ENCODE assay signal across 8 cellular contexts in the genomic region with DNA sequence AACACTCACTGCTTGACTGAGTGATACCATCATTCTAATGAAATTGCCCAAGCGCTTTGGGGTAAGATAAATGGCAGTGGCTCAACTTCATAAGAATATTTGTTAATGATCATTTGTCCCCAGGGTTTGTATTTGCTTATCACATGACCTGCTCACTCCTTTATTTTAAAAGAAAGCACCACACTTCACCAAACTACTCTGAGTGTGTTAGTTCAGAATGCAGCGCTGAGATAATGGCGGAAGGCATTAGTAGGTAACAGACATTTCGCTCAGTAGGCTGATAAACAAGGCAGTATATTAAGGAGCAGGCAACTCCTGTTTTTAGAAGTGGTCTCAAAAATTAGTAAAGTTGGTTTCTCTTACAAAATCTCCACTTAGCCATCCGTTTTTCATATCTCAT. TPM values are rescaled to one million over a fixed set of nuclear protein-coding genes. Genes with fewer than 3 reads are reported as not detected.
DNase-seq lines count a peak whose midpoint lies in the region; ATAC-seq, FAIRE-seq and TF ChIP-seq lines count a peak whose summit lies in the region.

No MANE protein-coding gene starts in this region.

- H3K4me3 ChIP-seq in heart right ventricle, result peak overlapping the region in 9 of 10 donors; percentile 54 to 94 (median 72)
- H3K4me3 ChIP-seq in GM12878, result peak overlapping the region; percentile 100
- H3K4me3 ChIP-seq in uterus, result peak overlapping the region; percentile 35 to 86

- in situ Hi-C loops in GM12878 (cut with MboI), result no loop called here

- H3K9me3 ChIP-seq in heart right ventricle (no peaks in the 10 kb centered on the region), GM12878 (replicated peaks; ENCODE audit: control insufficient read depth, insufficient read depth, low read length) (no peaks in the 10 kb centered on the region), uterus (no peaks in the 10 kb centered on the region)

- no peak for TF ChIP-seq EP300 in GM12878 (IDR thresholded peaks at IDR 0.05; ENCODE audit: borderline replicate concordance in 1 of 2, control insufficient read depth in 1 of 2, low read depth in 2 of 2, low read length in 2 of 2)

- SMC1A ChIA-PET in GM12878 (lab: Charles Lee; ENCODE audit: uncharacterized antibody, unreplicated experiment), result interaction anchor here (1.3 to 7.2 kb wide), 4 partner anchors 10 to 96 kb away, joined by 5 to 119 read pairs (median 12); no protein-coding TSS in a partner anchor

- CTCF ChIA-PET in GM12878 (lab: Yijun Ruan, JAX), result interaction anchor here (0.9 to 1.7 kb wide), 2 partner anchors 100 to 140 kb away, joined by 3 read pairs; no protein-coding TSS in a partner anchor

- H2AFZ ChIP-seq in GM12878 (ENCODE audit: control insufficient read depth, low read depth, low read length), result no peak overlapping the region

- H3K9me3 Mint-ChIP-seq in memory B cell, result no peaks in the 10 kb centered on the region

- H3K4me1 ChIP-seq in heart right ventricle (peaks cover 0 to 32% (median 20%) of the 10 kb centered on the region in 9 donors), GM12878 (ENCODE audit: control insufficient read depth, insufficient read depth, low read length) (peaks cover 22% of the 10 kb centered on the region), uterus (no peaks in the 10 kb centered on the region)

- peak overlapping the region; percentile 94; the same call in 1 of the 2 replicates for H3K4me2 ChIP-seq in GM12878 (ENCODE audit: control insufficient read depth, insufficient read depth)

- no peak for TF ChIP-seq RAD21 in GM12878 (IDR thresholded peaks at IDR 0.05; ENCODE audit: insufficient read depth, low read depth, low read length)

- BruUV-seq in GM12878 (replicated peaks; lab: Mats Ljungman, UMichigan), result no TSS peak

- peak overlapping the region in 7 of 10 donors; percentile 65 to 91 (median 90) for H3K27ac ChIP-seq in heart right ventricle
- peak overlapping the region; percentile 84 for H3K27ac ChIP-seq in GM12878 (ENCODE audit: control insufficient read depth, insufficient read depth)
- H3K27ac ChIP-seq in uterus, result peak overlapping the region; percentile 89 to 93

- no peak for FAIRE-seq in GM12878 (lab: Jason Lieb, UNC)

- POLR2A ChIA-PET in GM12878 (lab: Charles Lee), result interaction anchor here (0.9 to 1.3 kb wide), 2 partner anchors 132 to 135 kb away, joined by 3 read pairs; no protein-coding TSS in a partner anchor

- no peaks in the 10 kb centered on the region for H3K27me3 Mint-ChIP-seq in memory B cell

- H3K9ac ChIP-seq in GM12878 (ENCODE audit: control insufficient read depth, insufficient read depth, low read length), result peak overlapping the region; percentile 69

- ATAC-seq in heart right ventricle (no peak), left cardiac atrium (no peak), GM12878 (no peak), memory B cell (ENCODE audit: low read depth) (no peak), HG03571 (IDR thresholded peaks at IDR 0.05; ENCODE audit: unreplicated experiment) (no peak), HG03025 (IDR thresholded peaks at IDR 0.05; ENCODE audit: low FRiP score, unreplicated experiment) (no peak)

- peak overlapping the region; percentile 89 for H3K27ac Mint-ChIP-seq in memory B cell

- peak overlapping the region; percentile 90 for H3K4me3 Mint-ChIP-seq in memory B cell

- H3K27me3 ChIP-seq in heart right ventricle, result peaks cover 0 to 43% (median 0%) of the 10 kb centered on the region in 7 donors
- H3K27me3 ChIP-seq in GM12878 (replicated peaks in 1 of 2; ENCODE audit: control insufficient read depth in 2 of 2, insufficient read depth in 2 of 2, low read length in 1 of 2), result no peaks in the 10 kb centered on the region
- no peaks in the 10 kb centered on the region for H3K27me3 ChIP-seq in uterus

- peaks cover 39% of the 10 kb centered on the region for H3K4me1 Mint-ChIP-seq in memory B cell

- intact Hi-C loops in heart right ventricle (cut with DNase I), result loop anchor here in 7 of 10 donors (5.0 to 10.0 kb wide), 4 partner anchors 46 to 186 kb away; partner anchors contain the start of genes ANKRD37 (in 4 of the 7) and LRP2BP (in 4 of the 7)
- intact Hi-C loops in left cardiac atrium (cut with DNase I), result no loop called here
- intact Hi-C loops in GM12878 (cut with micrococcal nuclease; ENCODE audit: unreplicated experiment), result loop anchor here (2.0 to 5.0 kb wide), 2 partner anchors 48 to 186 kb away; partner anchors contain the start of genes ANKRD37 and LRP2BP
- intact Hi-C loops in uterus (cut with DNase I; ENCODE audit: low total_unique reads), result no loop called here

- no peaks in the 10 kb centered on the region for H3K36me3 ChIP-seq in heart right ventricle
- H3K36me3 ChIP-seq in GM12878 (ENCODE audit: control insufficient read depth in 2 of 2, insufficient read depth in 2 of 2, low read length in 1 of 2), result peaks cover 0 to 6% of the 10 kb centered on the region in 2 experiments; a peak in 1 of 4 replicates
- no peaks in the 10 kb centered on the region for H3K36me3 ChIP-seq in uterus

- H3K36me3 Mint-ChIP-seq in memory B cell, result no peaks in the 10 kb centered on the region

- RAD21 ChIA-PET in GM12878 (lab: Charles Lee; ENCODE audit: unreplicated experiment), result interaction anchor here (1.2 to 2.4 kb wide), 5 partner anchors 26 to 99 kb away, joined by 3 to 19 read pairs (median 4); no protein-coding TSS in a partner anchor

- H4K20me1 ChIP-seq in GM12878 (ENCODE audit: control insufficient read depth, insufficient read depth), result 0 out of 2 replicates have a peak, but pooled peaks cover 2% of the 10 kb centered on the region

- peaks cover 76% of the 10 kb centered on the region for H3K79me2 ChIP-seq in GM12878 (ENCODE audit: control insufficient read depth, insufficient read depth, low read length)

- TF ChIP-seq CTCF in heart right ventricle (IDR thresholded peaks at IDR 0.05), result no peak
- no peak for TF ChIP-seq CTCF in GM12878 (IDR thresholded peaks at IDR 0.05 in 2 of 3, conservative IDR thresholded peaks at IDR 0.05 in 1 of 3; ENCODE audit: control insufficient read depth in 2 of 3, extremely low read depth in 1 of 3, insufficient read depth in 1 of 3, low read depth in 3 of 3, low read length in 3 of 3)
- TF ChIP-seq CTCF in uterus (IDR thresholded peaks at IDR 0.05), result no peak

- TF ChIP-seq POLR2A in GM12878 (IDR thresholded peaks at IDR 0.05; ENCODE audit: low read depth, low read length) (no peak), uterus (IDR thresholded peaks at IDR 0.05) (no peak)

- WGBS in heart right ventricle, 2 donors, result 49 to 57% methylated on average over 5 of the region's 5 CpGs
- under 1% methylated on average over 5 of the region's 5 CpGs for WGBS in GM12878 (ENCODE audit: insufficient coverage, insufficient replicate concordance, low lambda C conversion rate, missing lambda C conversion rate)

- DNase-seq in heart right ventricle (no peak), left cardiac atrium (no peak), GM12878 (ENCODE audit: low read depth, low spot score) (no peak), memory B cell (ENCODE audit: low spot score in 2 of 2) (no peak), uterus (no peak), NCI-H1436 treated with DMSO at 0.1 percent for 48 hours (lab: John Stamatoyannopoulos, UW) (no peak)

TF ChIP-seq in GM12878, 131 proteins besides CTCF, POLR2A, EP300 and RAD21 (continues in another document):
- peak; percentile 69 for TF ChIP-seq YY1 (IDR thresholded peaks at IDR 0.05; ENCODE audit: low read depth, low read length)

RNA-seq across cellular contexts. Expression of gene SNX25, which starts 1.6 kb away (rescaled TPM):
- 10 to 100 TPM in 3 of 10 donors, 1 to 10 TPM in 7; 7.4 to 12.6 (median 9.8) TPM for total RNA-seq in heart right ventricle
- polyA plus RNA-seq in heart right ventricle, result 1 to 10 TPM; 4.4 to 6.3 TPM
- total RNA-seq in left cardiac atrium, result 10 to 100 TPM; 15.4 to 16.6 TPM
- 343 and 366 TPM in 2 replicates for total RNA-seq in GM12878 (2013; cell fraction: nucleolus; rRNA removed)
- total RNA-seq in GM12878 (2014; rRNA removed), result 82.0 and 107 TPM in 2 replicates
- 115 and 117 TPM in 2 replicates for total RNA-seq in GM12878 (2014; rRNA removed; fragmentation: Illumina TruSeq; extraction: Trizol)
- total RNA-seq in GM12878 (2021), result 106 and 108 TPM in 2 replicates
- polyA plus RNA-seq in GM12878 (2011; ENCODE audit: low read depth), result 44.9 TPM
- polyA plus RNA-seq in GM12878 (2011; rRNA removed), result 66.6 and 90.3 TPM in 2 replicates
- polyA plus RNA-seq in GM12878 (2011; cell fraction: cytosol; rRNA removed), result 18.1 and 37.0 TPM in 2 replicates
- 40.4 and 44.0 TPM in 2 replicates for polyA plus RNA-seq in GM12878 (2011; cell fraction: nucleus; rRNA removed)
- polyA plus RNA-seq in GM12878 (2012), result 51.4 and 77.3 TPM in 2 replicates
- 93.0 and 116 TPM in 2 replicates for polyA plus RNA-seq in GM12878 (2014; fragmentation: Illumina TruSeq; extraction: Trizol)
- polyA plus RNA-seq in GM12878 (2014; fragmentation: Nextera tagmentation; extraction: Ambion mirVana), result 10 to 100 TPM; 19.6 to 27.8 TPM
- polyA plus RNA-seq in GM12878 (2014; rRNA removed), result 49.6 and 59.1 TPM in 2 replicates
- polyA plus RNA-seq in GM12878 (2016; fragmentation: Nextera tagmentation; extraction: Ambion mirVana), result 10 to 100 TPM; 11.2 to 47.1 TPM
- polyA minus RNA-seq in GM12878 (2011; rRNA and poly(A)+ RNA removed), result 160 and 175 TPM in 2 replicates
- 28.2 and 46.0 TPM in 2 replicates for polyA minus RNA-seq in GM12878 (2011; cell fraction: cytosol; rRNA and poly(A)+ RNA removed)
- polyA minus RNA-seq in GM12878 (2011; cell fraction: nucleus; rRNA and poly(A)+ RNA removed), result 51.0 and 58.2 TPM in 2 replicates
- total RNA-seq in uterus, result 100 to 1,000 TPM in 1 of 4 donors, 10 to 100 TPM in 2, 1 to 10 TPM in 1; 7.1 to 113 (median 20.9) TPM

RNA-seq across cellular contexts. Expression of gene CFAP97, which starts 7.2 kb away (rescaled TPM):
- 10 to 100 TPM; 10.6 to 20.9 (median 13.0) TPM for total RNA-seq in heart right ventricle
- polyA plus RNA-seq in heart right ventricle, result 1 to 10 TPM; 3.3 to 4.0 TPM
- 10 to 100 TPM; 16.8 to 25.9 TPM for total RNA-seq in left cardiac atrium
- 52.2 and 55.3 TPM in 2 replicates for total RNA-seq in GM12878 (2013; cell fraction: nucleolus; rRNA removed)
- 27.2 and 34.2 TPM in 2 replicates for total RNA-seq in GM12878 (2014; rRNA removed)
- 62.7 TPM in 2 replicates for total RNA-seq in GM12878 (2014; rRNA removed; fragmentation: Illumina TruSeq; extraction: Trizol)
- total RNA-seq in GM12878 (2021), result 49.1 and 50.4 TPM in 2 replicates
- polyA plus RNA-seq in GM12878 (2011; ENCODE audit: low read depth), result 8.9 TPM
- 29.9 and 43.1 TPM in 2 replicates for polyA plus RNA-seq in GM12878 (2011; rRNA removed)
- polyA plus RNA-seq in GM12878 (2011; cell fraction: cytosol; rRNA removed), result 9.4 and 13.9 TPM in 2 replicates
- 9.1 and 9.2 TPM in 2 replicates for polyA plus RNA-seq in GM12878 (2011; cell fraction: nucleus; rRNA removed)
- 16.0 and 20.5 TPM in 2 replicates for polyA plus RNA-seq in GM12878 (2012)
- 48.9 and 64.2 TPM in 2 replicates for polyA plus RNA-seq in GM12878 (2014; fragmentation: Illumina TruSeq; extraction: Trizol)
- polyA plus RNA-seq in GM12878 (2014; fragmentation: Nextera tagmentation; extraction: Ambion mirVana), result 10 to 100 TPM; 27.2 to 47.5 TPM
- 21.7 and 26.4 TPM in 2 replicates for polyA plus RNA-seq in GM12878 (2014; rRNA removed)
- polyA plus RNA-seq in GM12878 (2016; fragmentation: Nextera tagmentation; extraction: Ambion mirVana), result 10 to 100 TPM; 48.5 to 50.8 TPM
- polyA minus RNA-seq in GM12878 (2011; rRNA and poly(A)+ RNA removed), result 17.4 and 44.0 TPM in 2 replicates
- 9.2 and 10.6 TPM in 2 replicates for polyA minus RNA-seq in GM12878 (2011; cell fraction: cytosol; rRNA and poly(A)+ RNA removed)
- 9.1 and 13.4 TPM in 2 replicates for polyA minus RNA-seq in GM12878 (2011; cell fraction: nucleus; rRNA and poly(A)+ RNA removed)
- 10 to 100 TPM; 20.9 to 63.1 (median 42.0) TPM for total RNA-seq in uterus

Comparison
In these comparisons a context has a peak if more than half of its experiments do, and no peak if none do; other contexts are left out.
1. intact Hi-C loops: an anchor here in heart right ventricle (5.0 to 10.0 kb wide) and GM12878 (2.0 to 5.0 kb wide); none called in left cardiac atrium and uterus.